ENCODE assay signal across 8 cellular contexts in genomic region chr18:45690975-45691815, GRCh38. TPM values are rescaled to one million over a fixed set of nuclear protein-coding genes. Genes with fewer than 3 reads are reported as not detected.
DNase-seq lines count a peak whose midpoint lies in the region; ATAC-seq and TF ChIP-seq lines count a peak whose summit lies in the region.

No MANE protein-coding gene starts in this region.

- H3K4me3 ChIP-seq in AG04450 (ENCODE audit: low read depth, low read length) (no peak overlapping the region), right lobe of liver (no peak overlapping the region)

- POLR2A ChIA-PET in AG04450 (lab: Yijun Ruan, JAX): no interaction called here

- no peak for TF ChIP-seq POLR2A in right lobe of liver (IDR thresholded peaks at IDR 0.05)

- peaks cover 49% of the 10 kb centered on the region for H3K27me3 Mint-ChIP-seq in activated CD4-positive, alpha-beta T cell treated with anti-CD3 and anti-CD28 coated beads, Interleukin-2, amount 10 ng/mL, durations not matched to agents 24 days and 14 days

- 11% methylated on average over 12 of the region's 12 CpGs for WGBS in right lobe of liver (ENCODE audit: insufficient coverage, low coverage, low lambda C conversion rate, missing lambda C conversion rate)

- no peaks in the 10 kb centered on the region for H3K27me3 ChIP-seq in AG04450 (ENCODE audit: control insufficient read depth, insufficient read depth, low read length)
- no peaks in the 10 kb centered on the region for H3K27me3 ChIP-seq in right lobe of liver

- TF ChIP-seq CTCF in AG04450 (IDR thresholded peaks at IDR 0.05; ENCODE audit: low read depth, low read length) (peak; percentile 84), right lobe of liver (IDR thresholded peaks at IDR 0.05) (peak; percentile 75 to 88 (median 82))

- peaks cover 9% of the 10 kb centered on the region for H3K9me3 Mint-ChIP-seq in activated CD4-positive, alpha-beta T cell treated with anti-CD3 and anti-CD28 coated beads, Interleukin-2, amount 10 ng/mL, durations not matched to agents 24 days and 14 days

- H3K4me3 Mint-ChIP-seq in activated CD4-positive, alpha-beta T cell treated with anti-CD3 and anti-CD28 coated beads, Interleukin-2, amount 10 ng/mL, durations not matched to agents 24 days and 14 days: no peak overlapping the region

- ATAC-seq in right lobe of liver (peak; percentile 93 to 99 (median 97)), HG03520 (IDR thresholded peaks at IDR 0.05; ENCODE audit: unreplicated experiment) (no peak)

- H3K9me3 ChIP-seq in AG04450 (ENCODE audit: control insufficient read depth, insufficient read depth, low read length) (peaks cover 13% of the 10 kb centered on the region), right lobe of liver (no peaks in the 10 kb centered on the region)

- CTCF ChIA-PET in AG04450 (lab: Charles Lee): interaction anchor here (0.6 to 9.6 kb wide), 18 partner anchors 13 to 283 kb away, joined by 3 to 110 read pairs (median 3); no protein-coding TSS in a partner anchor

- H3K27ac Mint-ChIP-seq in activated CD4-positive, alpha-beta T cell treated with anti-CD3 and anti-CD28 coated beads, Interleukin-2, amount 10 ng/mL, durations not matched to agents 24 days and 14 days: no peak overlapping the region

- DNase-seq in AG04450 (ENCODE audit: low read depth, low spot score): peak; percentile 60
- peak; percentile 23 for DNase-seq in GOT3 (lab: John Stamatoyannopoulos, UW)
- peak; percentile 11 for DNase-seq in NCI-H446 treated with DMSO at 0.1 percent for 48 hours (lab: John Stamatoyannopoulos, UW)
- DNase-seq in activated CD4-positive, alpha-beta T cell treated with anti-CD3 and anti-CD28 coated beads, Interleukin-2, amount 10 ng/mL, durations not matched to agents 24 days and 14 days: peak; percentile 92
- peak; percentile 40 to 73 for DNase-seq in dermis microvascular lymphatic vessel endothelial cell (ENCODE audit: low read depth in 2 of 2)
- peak; percentile 69 to 78 (median 76) for DNase-seq in right lobe of liver
- peak; percentile 33 to 70 (median 49) for DNase-seq in stimulated activated CD4-positive, alpha-beta T cell treated with anti-CD3 and anti-CD28 coated beads, TNF-alpha, amount 100 ng/mL, for 1 hour (ENCODE audit: low read depth in 3 of 3, low spot score in 1 of 3)

- no peaks in the 10 kb centered on the region for H3K36me3 ChIP-seq in right lobe of liver

- H3K4me1 ChIP-seq in right lobe of liver: no peaks in the 10 kb centered on the region

- intact Hi-C loops in activated CD4-positive, alpha-beta T cell treated with anti-CD3 and anti-CD28 coated beads, Interleukin-2, amount 10 ng/mL, durations not matched to agents 24 days and 14 days (cut with micrococcal nuclease): loop anchor here (1.0 to 2.0 kb wide), 4 partner anchors 32 to 219 kb away; no protein-coding TSS in a partner anchor
- intact Hi-C loops in right lobe of liver (cut with DNase I): loop anchor here in 1 of 2 donors (10.0 kb wide), 1 partner anchor 194 kb away; no protein-coding TSS in a partner anchor

- peaks cover 35% of the 10 kb centered on the region for H3K4me1 Mint-ChIP-seq in activated CD4-positive, alpha-beta T cell treated with anti-CD3 and anti-CD28 coated beads, Interleukin-2, amount 10 ng/mL, durations not matched to agents 24 days and 14 days

- no peak overlapping the region for H3K27ac ChIP-seq in AG04450 (ENCODE audit: low read depth, low read length)
- no peak overlapping the region for H3K27ac ChIP-seq in right lobe of liver

- H3K36me3 Mint-ChIP-seq in activated CD4-positive, alpha-beta T cell treated with anti-CD3 and anti-CD28 coated beads, Interleukin-2, amount 10 ng/mL, durations not matched to agents 24 days and 14 days (ENCODE audit: low read depth): peaks cover 5% of the 10 kb centered on the region

RNA-seq across cellular contexts. Expression of gene SLC14A1, which starts 32.8 kb away (rescaled TPM):
- 73.9 and 80.5 TPM in 2 replicates for polyA plus RNA-seq in AG04450 (2011; rRNA removed)
- 87.7 and 104 TPM in 2 replicates for polyA minus RNA-seq in AG04450 (2011; rRNA and poly(A)+ RNA removed)
- total RNA-seq in activated CD4-positive, alpha-beta T cell treated with anti-CD3 and anti-CD28 coated beads, Interleukin-2, amount 10 ng/mL, durations not matched to agents 24 days and 14 days: 0.86 and 0.97 TPM in 2 replicates
- total RNA-seq in dermis microvascular lymphatic vessel endothelial cell: not detected in 2 replicates
- total RNA-seq in right lobe of liver: 1 to 10 TPM in 3 of 6 experiments, under 1 TPM in 3; 0.26 to 1.9 (median 1.0) TPM

Comparison
In these comparisons a context has a peak if more than half of its experiments do, and no peak if none do; other contexts are left out.
1. DNase-seq: peak in every context shown above with its lines; median percentile 92 in activated CD4-positive, alpha-beta T cell treated with anti-CD3 and anti-CD28 coated beads, Interleukin-2, amount 10 ng/mL, durations not matched to agents 24 days and 14 days; 76 in right lobe of liver; 60 in AG04450; 56 in dermis microvascular lymphatic vessel endothelial cell; 49 in stimulated activated CD4-positive, alpha-beta T cell treated with anti-CD3 and anti-CD28 coated beads, TNF-alpha, amount 100 ng/mL, for 1 hour; 23 in GOT3; 11 in NCI-H446 treated with DMSO at 0.1 percent for 48 hours.